Comparison of ENCODE assay signal across 6 cellular contexts in genomic region chr2:33389695-33390094, GRCh38.
A peak's percentile ranks its signal among the peaks of the same experiment; 100 is the strongest.
DNase-seq lines count a peak whose midpoint lies in the region; ATAC-seq and TF ChIP-seq lines count a peak whose summit lies in the region.
"Not testable (repeated sequence)": the region's sequence is repeated elsewhere in the genome, so short reads cannot be mapped to it uniquely, and the experiment has no call there.

No MANE protein-coding gene starts in this region.

- H3K4me1 ChIP-seq in SK-N-SH (ENCODE audit: control insufficient read depth in 1 of 2, insufficient read depth in 2 of 2, low read depth in 1 of 2, low read length in 1 of 2) = not testable (repeated sequence)
- H3K4me1 ChIP-seq in esophagus muscularis mucosa = peaks cover 0 to 71% (median 54%) of the 10 kb centered on the region in 4 donors
- peaks cover 4 to 61% (median 10%) of the 10 kb centered on the region in 3 donors for H3K4me1 ChIP-seq in gastroesophageal sphincter
- peaks cover 31% of the 10 kb centered on the region for H3K4me1 ChIP-seq in stomach smooth muscle (ENCODE audit: control insufficient read depth, insufficient read depth, low read length)

- H3K9ac ChIP-seq in SK-N-SH; stomach smooth muscle (ENCODE audit: low read length in 2 of 2): not testable (repeated sequence)

- H3K27ac ChIP-seq in SK-N-SH (ENCODE audit: low read depth in 2 of 2, low read length in 1 of 2) = peak overlapping the region in 1 of 2 experiments; percentile 37; a peak in 2 of 4 replicates
- peak overlapping the region; percentile 36 to 62 (median 58) for H3K27ac ChIP-seq in esophagus muscularis mucosa (replicated peaks in 1 of 4)
- peak overlapping the region in 3 of 4 donors; percentile 52 to 72 (median 72) for H3K27ac ChIP-seq in gastroesophageal sphincter
- peak overlapping the region; percentile 74 for H3K27ac ChIP-seq in stomach smooth muscle (ENCODE audit: low read length)

- TF ChIP-seq RAD21 in SK-N-SH (IDR thresholded peaks at IDR 0.05; ENCODE audit: low read length) = not testable (repeated sequence)

- not testable (repeated sequence) for H3K4me3 Mint-ChIP-seq in nephron

- WGBS in SK-N-SH (ENCODE audit: low lambda C conversion rate) = 56% methylated on average over 6 of the region's 6 CpGs
- WGBS in esophagus muscularis mucosa = 88% methylated on average over 6 of the region's 6 CpGs
- 65 to 85% methylated on average over 5 of the region's 6 CpGs for WGBS in gastroesophageal sphincter (ENCODE audit: low coverage in 1 of 2), 2 donors

- H3F3A ChIP-seq in SK-N-SH (replicated peaks; ENCODE audit: insufficient read depth) = peaks cover 15% of the 10 kb centered on the region

- peak overlapping the region; percentile 27 to 86 (median 58) for H3K27ac Mint-ChIP-seq in nephron

- not testable (repeated sequence) for H3K79me2 ChIP-seq in SK-N-SH (ENCODE audit: insufficient read depth)

- not testable (repeated sequence) for TF ChIP-seq POLR2A in esophagus muscularis mucosa (IDR thresholded peaks at IDR 0.05; ENCODE audit: low read depth); gastroesophageal sphincter (IDR thresholded peaks at IDR 0.05)

- intact Hi-C loops in esophagus muscularis mucosa (cut with DNase I) = loop anchor here (10.0 kb wide), 1 partner anchor 615 kb away; no protein-coding TSS in a partner anchor

- CTCF ChIA-PET in SK-N-SH (lab: Yijun Ruan, JAX) = interaction anchor here (1.2 kb wide), 1 partner anchor 32 kb away, joined by 3 read pairs; no protein-coding TSS in a partner anchor

- not testable (repeated sequence) for H4K20me1 ChIP-seq in SK-N-SH (ENCODE audit: insufficient read depth)

- H3K4me1 Mint-ChIP-seq in nephron = peaks cover 39% of the 10 kb centered on the region

- not testable (repeated sequence) for H3K27me3 ChIP-seq in SK-N-SH (ENCODE audit: insufficient read depth); esophagus muscularis mucosa; gastroesophageal sphincter; stomach smooth muscle (ENCODE audit: control insufficient read depth in 1 of 2, insufficient read depth in 2 of 2, low read length in 2 of 2)

- H3K4me2 ChIP-seq in SK-N-SH = not testable (repeated sequence)

- not testable (repeated sequence) for H2AFZ ChIP-seq in SK-N-SH (ENCODE audit: low read depth)

- ATAC-seq in gastroesophageal sphincter = not testable (repeated sequence)

- POLR2A ChIA-PET in SK-N-SH (lab: Yijun Ruan, JAX) = not testable (repeated sequence)

- H3K36me3 ChIP-seq in SK-N-SH (replicated peaks in 1 of 2; ENCODE audit: control insufficient read depth in 1 of 2, insufficient read depth in 2 of 2, low read length in 1 of 2) = peaks cover 0 to 27% of the 10 kb centered on the region in 2 experiments
- H3K36me3 ChIP-seq in esophagus muscularis mucosa = peaks cover 5 to 28% (median 10%) of the 10 kb centered on the region in 4 donors
- peaks cover 0 to 18% of the 10 kb centered on the region in 2 donors for H3K36me3 ChIP-seq in gastroesophageal sphincter
- H3K36me3 ChIP-seq in stomach smooth muscle (ENCODE audit: control insufficient read depth in 2 of 2, insufficient read depth in 2 of 2, low read length in 2 of 2) = not testable (repeated sequence)

- H3K4me3 ChIP-seq in SK-N-SH (ENCODE audit: low read depth in 2 of 2, low read length in 1 of 2); esophagus muscularis mucosa; gastroesophageal sphincter; stomach smooth muscle (ENCODE audit: low read length in 2 of 2): not testable (repeated sequence)

- TF ChIP-seq EP300 in SK-N-SH (IDR thresholded peaks at IDR 0.05; ENCODE audit: borderline replicate concordance in 1 of 2, low read depth in 1 of 2, low read length in 1 of 2); esophagus muscularis mucosa (IDR thresholded peaks at IDR 0.05); gastroesophageal sphincter (IDR thresholded peaks at IDR 0.05): not testable (repeated sequence)

- peak; percentile 48 for DNase-seq in LHCN-M2 (ENCODE audit: low read depth)
- DNase-seq in SK-N-SH; esophagus muscularis mucosa (ENCODE audit: extremely low spot score): not testable (repeated sequence)

- TF ChIP-seq CTCF in SK-N-SH (IDR thresholded peaks at IDR 0.05); esophagus muscularis mucosa (IDR thresholded peaks at IDR 0.05); gastroesophageal sphincter (IDR thresholded peaks at IDR 0.05); nephron (IDR thresholded peaks at IDR 0.05; ENCODE audit: unreplicated experiment in 3 of 3): not testable (repeated sequence)

- not testable (repeated sequence) for H3K9me3 ChIP-seq in SK-N-SH; esophagus muscularis mucosa; gastroesophageal sphincter; stomach smooth muscle (ENCODE audit: control insufficient read depth in 2 of 2, low read length in 2 of 2)

- not testable (repeated sequence) for H3K9me2 ChIP-seq in SK-N-SH

- H3K36me3 Mint-ChIP-seq in nephron (ENCODE audit: low read depth) = not testable (repeated sequence)

- H3K27me3 Mint-ChIP-seq in nephron (ENCODE audit: low read depth) = not testable (repeated sequence)

- H3K9me3 Mint-ChIP-seq in nephron = not testable (repeated sequence)

TF ChIP-seq in SK-N-SH, 30 proteins besides CTCF, POLR2A, EP300 and RAD21:
- TF ChIP-seq PBX3 (IDR thresholded peaks at IDR 0.05) = peak; percentile 60
- peak; percentile 33; the same call in 1 of the 2 replicates for TF ChIP-seq JUND (IDR thresholded peaks at IDR 0.05)
- TF ChIP-seq RXRA (IDR thresholded peaks at IDR 0.05; ENCODE audit: borderline replicate concordance, low read depth) = peak; percentile 63; the same call in 1 of the 2 replicates
- peak; percentile 29; the same call in 1 of the 2 replicates for TF ChIP-seq FOSL2 (IDR thresholded peaks at IDR 0.05; ENCODE audit: borderline replicate concordance, low read depth)
